In the genomic region with DNA sequence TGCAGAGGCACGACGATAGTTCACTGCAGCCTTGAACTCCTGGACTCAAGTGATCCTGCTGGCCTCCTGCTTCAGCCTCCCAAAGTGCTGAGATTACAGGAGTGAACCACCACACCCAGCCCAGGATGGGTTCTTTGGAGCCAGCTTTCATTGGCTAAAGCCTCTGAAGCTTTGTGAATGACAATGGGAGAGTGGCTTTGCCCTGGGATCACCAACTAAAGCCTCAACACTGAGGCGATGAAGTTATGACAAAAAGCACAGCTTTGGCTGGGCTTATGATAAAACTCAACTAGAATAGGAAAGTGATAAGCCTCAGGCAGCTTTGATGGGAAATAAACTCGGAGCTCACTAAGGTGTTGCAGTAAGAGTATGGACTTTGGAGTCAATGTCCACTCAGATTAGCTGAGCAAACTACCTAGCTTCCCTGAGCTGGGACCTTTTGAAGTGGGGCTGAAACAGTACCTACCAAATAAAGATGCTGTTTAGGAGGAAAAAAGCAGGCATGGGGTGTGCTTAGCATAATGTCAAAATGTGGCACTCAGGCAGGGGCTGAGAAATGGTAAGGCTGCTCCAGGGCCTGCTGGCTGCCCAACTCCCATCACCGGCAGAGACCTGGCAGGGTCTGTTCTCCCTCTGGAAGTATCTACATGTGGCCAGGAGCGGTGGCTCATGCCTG, we compare ENCODE assay signal across 1 cellular context.
TF ChIP-seq lines count a peak whose summit lies in the region.

No MANE protein-coding gene starts in this region.

TF ChIP-seq in HepG2, 621 proteins besides CTCF, POLR2A, EP300 and RAD21 (continued from another document and continues in another):
- no peak for TF ChIP-seq ZNF839 (CRISPR knock-in tag; IDR thresholded peaks at IDR 0.05; ENCODE audit: borderline replicate concordance)
- TF ChIP-seq FOSL2 (CRISPR knock-in tag; IDR thresholded peaks at IDR 0.05): peak; percentile 80
- TF ChIP-seq ZC3H13 (CRISPR knock-in tag; IDR thresholded peaks at IDR 0.05): no peak
- TF ChIP-seq, protein P1, sequence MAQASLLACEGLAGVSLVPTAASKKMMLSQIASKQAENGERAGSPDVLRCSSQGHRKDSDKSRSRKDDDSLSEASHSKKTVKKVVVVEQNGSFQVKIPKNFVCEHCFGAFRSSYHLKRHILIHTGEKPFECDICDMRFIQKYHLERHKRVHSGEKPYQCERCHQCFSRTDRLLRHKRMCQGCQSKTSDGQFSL (CRISPR knock-in tag; IDR thresholded peaks at IDR 0.05): no peak
- peak; percentile 85 for TF ChIP-seq KDM6A (CRISPR knock-in tag; IDR thresholded peaks at IDR 0.05; ENCODE audit: low read depth)
- TF ChIP-seq, protein P2, sequence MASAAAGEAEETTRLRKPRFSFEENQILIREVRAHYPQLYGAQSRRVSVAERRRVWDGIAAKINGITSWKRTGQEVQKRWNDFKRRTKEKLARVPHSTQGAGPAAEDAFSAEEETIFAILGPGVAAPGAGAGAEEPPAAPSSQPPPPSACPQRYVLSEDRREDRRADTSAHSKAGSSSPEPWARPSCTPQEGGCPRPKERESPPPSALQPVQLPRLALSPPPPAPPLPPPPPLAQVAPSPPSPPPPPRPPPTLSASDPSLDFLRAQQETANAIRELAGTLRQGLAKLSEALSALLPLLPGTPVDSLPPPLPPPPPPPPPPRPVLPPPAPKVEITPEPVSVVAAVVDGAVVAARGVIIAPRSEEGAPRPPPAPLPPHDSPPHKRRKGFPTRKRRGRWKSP (CRISPR knock-in tag; IDR thresholded peaks at IDR 0.05): no peak
- TF ChIP-seq, protein P3, sequence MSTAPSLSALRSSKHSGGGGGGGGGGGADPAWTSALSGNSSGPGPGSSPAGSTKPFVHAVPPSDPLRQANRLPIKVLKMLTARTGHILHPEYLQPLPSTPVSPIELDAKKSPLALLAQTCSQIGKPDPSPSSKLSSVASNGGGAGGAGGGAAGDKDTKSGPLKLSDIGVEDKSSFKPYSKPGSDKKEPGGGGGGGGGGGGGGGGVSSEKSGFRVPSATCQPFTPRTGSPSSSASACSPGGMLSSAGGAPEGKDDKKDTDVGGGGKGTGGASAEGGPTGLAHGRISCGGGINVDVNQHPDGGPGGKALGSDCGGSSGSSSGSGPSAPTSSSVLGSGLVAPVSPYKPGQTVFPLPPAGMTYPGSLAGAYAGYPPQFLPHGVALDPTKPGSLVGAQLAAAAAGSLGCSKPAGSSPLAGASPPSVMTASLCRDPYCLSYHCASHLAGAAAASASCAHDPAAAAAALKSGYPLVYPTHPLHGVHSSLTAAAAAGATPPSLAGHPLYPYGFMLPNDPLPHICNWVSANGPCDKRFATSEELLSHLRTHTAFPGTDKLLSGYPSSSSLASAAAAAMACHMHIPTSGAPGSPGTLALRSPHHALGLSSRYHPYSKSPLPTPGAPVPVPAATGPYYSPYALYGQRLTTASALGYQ (CRISPR knock-in tag; IDR thresholded peaks at IDR 0.05): 0 out of 2 replicates have a peak, but pooled peaks have one; percentile 53
- TF ChIP-seq ZSCAN20 (CRISPR knock-in tag; IDR thresholded peaks at IDR 0.05; ENCODE audit: borderline replicate concordance): 0 out of 2 replicates have a peak, but pooled peaks have one; percentile 28
- TF ChIP-seq JUNB (CRISPR knock-in tag; IDR thresholded peaks at IDR 0.05; ENCODE audit: borderline replicate concordance): no peak
- no peak; the same call in 1 of the 2 replicates for TF ChIP-seq ZNF678 (CRISPR knock-in tag; IDR thresholded peaks at IDR 0.05)
- no peak for TF ChIP-seq ARHGAP35 (CRISPR knock-in tag; IDR thresholded peaks at IDR 0.05; ENCODE audit: borderline replicate concordance)
- 0 out of 2 replicates have a peak, but pooled peaks have one; percentile 29 for TF ChIP-seq ZNF484 (CRISPR knock-in tag; IDR thresholded peaks at IDR 0.05; ENCODE audit: borderline replicate concordance, low read depth)
- TF ChIP-seq, protein P4, sequence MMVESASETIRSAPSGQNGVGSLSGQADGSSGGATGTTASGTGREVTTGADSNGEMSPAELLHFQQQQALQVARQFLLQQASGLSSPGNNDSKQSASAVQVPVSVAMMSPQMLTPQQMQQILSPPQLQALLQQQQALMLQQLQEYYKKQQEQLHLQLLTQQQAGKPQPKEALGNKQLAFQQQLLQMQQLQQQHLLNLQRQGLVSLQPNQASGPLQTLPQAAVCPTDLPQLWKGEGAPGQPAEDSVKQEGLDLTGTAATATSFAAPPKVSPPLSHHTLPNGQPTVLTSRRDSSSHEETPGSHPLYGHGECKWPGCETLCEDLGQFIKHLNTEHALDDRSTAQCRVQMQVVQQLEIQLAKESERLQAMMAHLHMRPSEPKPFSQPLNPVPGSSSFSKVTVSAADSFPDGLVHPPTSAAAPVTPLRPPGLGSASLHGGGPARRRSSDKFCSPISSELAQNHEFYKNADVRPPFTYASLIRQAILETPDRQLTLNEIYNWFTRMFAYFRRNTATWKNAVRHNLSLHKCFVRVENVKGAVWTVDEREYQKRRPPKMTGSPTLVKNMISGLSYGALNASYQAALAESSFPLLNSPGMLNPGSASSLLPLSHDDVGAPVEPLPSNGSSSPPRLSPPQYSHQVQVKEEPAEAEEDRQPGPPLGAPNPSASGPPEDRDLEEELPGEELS (CRISPR knock-in tag; IDR thresholded peaks at IDR 0.05): peak; percentile 39; the same call in 1 of the 2 replicates
- TF ChIP-seq ZNF382 (CRISPR knock-in tag; IDR thresholded peaks at IDR 0.05; ENCODE audit: borderline replicate concordance): no peak
- TF ChIP-seq SRSF4 (IDR thresholded peaks at IDR 0.05; ENCODE audit: low read depth, low read length, poor library complexity, severe bottlenecking): no peak
- no peak for TF ChIP-seq ZIK1 (CRISPR knock-in tag; IDR thresholded peaks at IDR 0.05; ENCODE audit: borderline replicate concordance, low read depth)
- no peak for TF ChIP-seq ARNTL (CRISPR knock-in tag; IDR thresholded peaks at IDR 0.05)
- no peak for TF ChIP-seq ZNF83 (CRISPR knock-in tag; IDR thresholded peaks at IDR 0.05; ENCODE audit: borderline replicate concordance)
- no peak for TF ChIP-seq MED8 (CRISPR knock-in tag; IDR thresholded peaks at IDR 0.05; ENCODE audit: insufficient replicate concordance)
- TF ChIP-seq ZNF660 (CRISPR knock-in tag; IDR thresholded peaks at IDR 0.05; ENCODE audit: borderline replicate concordance, low read depth): no peak
- no peak for TF ChIP-seq HDAC6 (IDR thresholded peaks at IDR 0.05; ENCODE audit: low read depth, low read length)
- TF ChIP-seq ZFY (CRISPR knock-in tag; IDR thresholded peaks at IDR 0.05): no peak; the same call in 1 of the 2 replicates
- no peak for TF ChIP-seq ZNF879 (CRISPR knock-in tag; IDR thresholded peaks at IDR 0.05)
- no peak for TF ChIP-seq ZBTB20 (CRISPR knock-in tag; IDR thresholded peaks at IDR 0.05; ENCODE audit: borderline replicate concordance, low read depth)
- TF ChIP-seq, protein P5, sequence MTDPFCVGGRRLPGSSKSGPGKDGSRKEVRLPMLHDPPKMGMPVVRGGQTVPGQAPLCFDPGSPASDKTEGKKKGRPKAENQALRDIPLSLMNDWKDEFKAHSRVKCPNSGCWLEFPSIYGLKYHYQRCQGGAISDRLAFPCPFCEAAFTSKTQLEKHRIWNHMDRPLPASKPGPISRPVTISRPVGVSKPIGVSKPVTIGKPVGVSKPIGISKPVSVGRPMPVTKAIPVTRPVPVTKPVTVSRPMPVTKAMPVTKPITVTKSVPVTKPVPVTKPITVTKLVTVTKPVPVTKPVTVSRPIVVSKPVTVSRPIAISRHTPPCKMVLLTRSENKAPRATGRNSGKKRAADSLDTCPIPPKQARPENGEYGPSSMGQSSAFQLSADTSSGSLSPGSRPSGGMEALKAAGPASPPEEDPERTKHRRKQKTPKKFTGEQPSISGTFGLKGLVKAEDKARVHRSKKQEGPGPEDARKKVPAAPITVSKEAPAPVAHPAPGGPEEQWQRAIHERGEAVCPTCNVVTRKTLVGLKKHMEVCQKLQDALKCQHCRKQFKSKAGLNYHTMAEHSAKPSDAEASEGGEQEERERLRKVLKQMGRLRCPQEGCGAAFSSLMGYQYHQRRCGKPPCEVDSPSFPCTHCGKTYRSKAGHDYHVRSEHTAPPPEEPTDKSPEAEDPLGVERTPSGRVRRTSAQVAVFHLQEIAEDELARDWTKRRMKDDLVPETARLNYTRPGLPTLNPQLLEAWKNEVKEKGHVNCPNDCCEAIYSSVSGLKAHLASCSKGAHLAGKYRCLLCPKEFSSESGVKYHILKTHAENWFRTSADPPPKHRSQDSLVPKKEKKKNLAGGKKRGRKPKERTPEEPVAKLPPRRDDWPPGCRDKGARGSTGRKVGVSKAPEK (CRISPR knock-in tag; IDR thresholded peaks at IDR 0.05; ENCODE audit: borderline replicate concordance): no peak
- no peak for TF ChIP-seq RFXAP (CRISPR knock-in tag; IDR thresholded peaks at IDR 0.05; ENCODE audit: borderline replicate concordance)
- no peak; the same call in 1 of the 2 replicates for TF ChIP-seq POGZ (CRISPR knock-in tag; IDR thresholded peaks at IDR 0.05)
- no peak for TF ChIP-seq KMT2A (CRISPR knock-in tag; IDR thresholded peaks at IDR 0.05)
- 0 out of 2 replicates have a peak, but pooled peaks have one; percentile 68 for TF ChIP-seq TP53 (CRISPR knock-in tag; conservative IDR thresholded peaks at IDR 0.05)
- no peak for TF ChIP-seq ZNF30 (CRISPR knock-in tag; IDR thresholded peaks at IDR 0.05)
- TF ChIP-seq CCAR2 (optimal IDR thresholded peaks at IDR 0.05; ENCODE audit: low read depth, low read length): no peak
- TF ChIP-seq ATF1 (CRISPR knock-in tag; IDR thresholded peaks at IDR 0.05): no peak; the same call in 1 of the 2 replicates
- no peak for TF ChIP-seq ZNF292 (CRISPR knock-in tag; IDR thresholded peaks at IDR 0.05; ENCODE audit: borderline replicate concordance, low read depth)
- no peak for TF ChIP-seq RNF2 (conservative IDR thresholded peaks at IDR 0.05; ENCODE audit: low read depth)
- TF ChIP-seq FOXA3 (CRISPR knock-in tag; IDR thresholded peaks at IDR 0.05): peak; percentile 69
- peak; percentile 19; the same call in 1 of the 2 replicates for TF ChIP-seq MAFF (IDR thresholded peaks at IDR 0.05; ENCODE audit: low read depth, low read length)
- 0 out of 2 replicates have a peak, but pooled peaks have one; percentile 26 for TF ChIP-seq FOXK1 (CRISPR knock-in tag; IDR thresholded peaks at IDR 0.05; ENCODE audit: borderline replicate concordance, low read depth)
- TF ChIP-seq HDAC1 (CRISPR knock-in tag; IDR thresholded peaks at IDR 0.05): no peak
- TF ChIP-seq BCL6 (CRISPR knock-in tag; IDR thresholded peaks at IDR 0.05): no peak; the same call in 1 of the 2 replicates
- no peak for TF ChIP-seq ZNF253 (CRISPR knock-in tag; IDR thresholded peaks at IDR 0.05; ENCODE audit: borderline replicate concordance)
- no peak for TF ChIP-seq NFYB (CRISPR knock-in tag; IDR thresholded peaks at IDR 0.05)
- peak; percentile 55; the same call in 1 of the 2 replicates for TF ChIP-seq TBX2 (CRISPR knock-in tag; IDR thresholded peaks at IDR 0.05; ENCODE audit: borderline replicate concordance)
- no peak for TF ChIP-seq SP140L (CRISPR knock-in tag; IDR thresholded peaks at IDR 0.05; ENCODE audit: borderline replicate concordance)
- TF ChIP-seq, protein P6, sequence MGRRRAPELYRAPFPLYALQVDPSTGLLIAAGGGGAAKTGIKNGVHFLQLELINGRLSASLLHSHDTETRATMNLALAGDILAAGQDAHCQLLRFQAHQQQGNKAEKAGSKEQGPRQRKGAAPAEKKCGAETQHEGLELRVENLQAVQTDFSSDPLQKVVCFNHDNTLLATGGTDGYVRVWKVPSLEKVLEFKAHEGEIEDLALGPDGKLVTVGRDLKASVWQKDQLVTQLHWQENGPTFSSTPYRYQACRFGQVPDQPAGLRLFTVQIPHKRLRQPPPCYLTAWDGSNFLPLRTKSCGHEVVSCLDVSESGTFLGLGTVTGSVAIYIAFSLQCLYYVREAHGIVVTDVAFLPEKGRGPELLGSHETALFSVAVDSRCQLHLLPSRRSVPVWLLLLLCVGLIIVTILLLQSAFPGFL (CRISPR knock-in tag; IDR thresholded peaks at IDR 0.05): no peak
- TF ChIP-seq, protein P7, sequence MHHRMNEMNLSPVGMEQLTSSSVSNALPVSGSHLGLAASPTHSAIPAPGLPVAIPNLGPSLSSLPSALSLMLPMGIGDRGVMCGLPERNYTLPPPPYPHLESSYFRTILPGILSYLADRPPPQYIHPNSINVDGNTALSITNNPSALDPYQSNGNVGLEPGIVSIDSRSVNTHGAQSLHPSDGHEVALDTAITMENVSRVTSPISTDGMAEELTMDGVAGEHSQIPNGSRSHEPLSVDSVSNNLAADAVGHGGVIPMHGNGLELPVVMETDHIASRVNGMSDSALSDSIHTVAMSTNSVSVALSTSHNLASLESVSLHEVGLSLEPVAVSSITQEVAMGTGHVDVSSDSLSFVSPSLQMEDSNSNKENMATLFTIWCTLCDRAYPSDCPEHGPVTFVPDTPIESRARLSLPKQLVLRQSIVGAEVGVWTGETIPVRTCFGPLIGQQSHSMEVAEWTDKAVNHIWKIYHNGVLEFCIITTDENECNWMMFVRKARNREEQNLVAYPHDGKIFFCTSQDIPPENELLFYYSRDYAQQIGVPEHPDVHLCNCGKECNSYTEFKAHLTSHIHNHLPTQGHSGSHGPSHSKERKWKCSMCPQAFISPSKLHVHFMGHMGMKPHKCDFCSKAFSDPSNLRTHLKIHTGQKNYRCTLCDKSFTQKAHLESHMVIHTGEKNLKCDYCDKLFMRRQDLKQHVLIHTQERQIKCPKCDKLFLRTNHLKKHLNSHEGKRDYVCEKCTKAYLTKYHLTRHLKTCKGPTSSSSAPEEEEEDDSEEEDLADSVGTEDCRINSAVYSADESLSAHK (CRISPR knock-in tag; IDR thresholded peaks at IDR 0.05; ENCODE audit: borderline replicate concordance): no peak
- no peak for TF ChIP-seq ZNF275 (CRISPR knock-in tag; IDR thresholded peaks at IDR 0.05; ENCODE audit: borderline replicate concordance)
- no peak for TF ChIP-seq NFATC3 (CRISPR knock-in tag; IDR thresholded peaks at IDR 0.05)
- TF ChIP-seq ZNF282 (IDR thresholded peaks at IDR 0.05; ENCODE audit: partially characterized antibody): no peak
- peak; percentile 68; the same call in 1 of the 2 replicates for TF ChIP-seq ZFP90 (CRISPR knock-in tag; IDR thresholded peaks at IDR 0.05; ENCODE audit: borderline replicate concordance)
- peak; percentile 69; the same call in 1 of the 2 replicates for TF ChIP-seq SSRP1 (CRISPR knock-in tag; IDR thresholded peaks at IDR 0.05)
